Comparison of ENCODE assay signal across 17 cellular contexts in genomic region chr19:1634938-1635243, GRCh38. TPM values are rescaled to one million over a fixed set of nuclear protein-coding genes. Genes with fewer than 3 reads are reported as not detected.
DNase-seq lines count a peak whose midpoint lies in the region; ATAC-seq, FAIRE-seq and TF ChIP-seq lines count a peak whose summit lies in the region.
"Had no signal": no experiment of that assay in that cellular context is flagged by ENCODE, and none has a peak within 500 bp of the region (broad histone marks: within the 10 kb centered on the region; RNA-seq: fewer than 3 reads in every experiment).

No MANE protein-coding gene starts in this region.

- TF ChIP-seq POLR2A in GM12892 (IDR thresholded peaks at IDR 0.05; ENCODE audit: low read depth, low read length): peak; percentile 28; the same call in 1 of the 2 replicates
- 0 out of 2 replicates have a peak, but pooled peaks have one; percentile 12 for TF ChIP-seq POLR2A in GM12878 (IDR thresholded peaks at IDR 0.05; ENCODE audit: low read depth, low read length)

- peak overlapping the region; percentile 31 for H3K4me3 Mint-ChIP-seq in neural crest cell
- H3K4me3 Mint-ChIP-seq: CD4-positive, alpha-beta memory T cell; GM23338; H9; HFFc6 had no signal

- H3K4me1 Mint-ChIP-seq in neural crest cell: no peaks in the 10 kb centered on the region
- H3K4me1 Mint-ChIP-seq: GM23338, H9 had no signal

- BruUV-seq in GM12878 (replicated peaks; lab: Mats Ljungman, UMichigan): no TSS peak

- H3K27me3 ChIP-seq in GM12878 (replicated peaks in 1 of 2; ENCODE audit: control insufficient read depth in 2 of 2, insufficient read depth in 2 of 2, low read length in 1 of 2): no peaks in the 10 kb centered on the region

- no peak overlapping the region for H3K9ac ChIP-seq in GM12878 (ENCODE audit: control insufficient read depth, insufficient read depth, low read length)

- H3K27me3 Mint-ChIP-seq in neural crest cell (ENCODE audit: low read depth): no peaks in the 10 kb centered on the region
- H3K27me3 Mint-ChIP-seq: CD4-positive, alpha-beta memory T cell had no signal

- no peaks in the 10 kb centered on the region for H3K9me3 Mint-ChIP-seq in neural crest cell
- H3K9me3 Mint-ChIP-seq: CD4-positive, alpha-beta memory T cell; HFFc6 had no signal

- H3K4me3 ChIP-seq in HEK293 (ENCODE audit: low read depth, low read length) (no peak overlapping the region), GM12878 (no peak overlapping the region)
- H3K4me3 ChIP-seq: GM23338 had no signal

- peaks cover 14 to 71% of the 10 kb centered on the region in 2 experiments; a peak in 2 of 3 replicates for H3K36me3 ChIP-seq in HEK293 (ENCODE audit: control insufficient read depth in 2 of 2, insufficient read depth in 1 of 2, low read length in 2 of 2)
- H3K36me3 ChIP-seq in GM12878 (ENCODE audit: control insufficient read depth in 2 of 2, insufficient read depth in 2 of 2, low read length in 1 of 2): peaks cover 37 to 48% of the 10 kb centered on the region in 2 experiments

- TF ChIP-seq CTCF in HEK293 (tag by site-specific recombination; IDR thresholded peaks at IDR 0.05): no peak
- no peak for TF ChIP-seq CTCF in GM12878 (IDR thresholded peaks at IDR 0.05 in 2 of 3, conservative IDR thresholded peaks at IDR 0.05 in 1 of 3; ENCODE audit: control insufficient read depth in 2 of 3, extremely low read depth in 1 of 3, insufficient read depth in 1 of 3, low read depth in 3 of 3, low read length in 3 of 3)
- TF ChIP-seq CTCF in neural crest cell (conservative IDR thresholded peaks at IDR 0.05): no peak

- peaks cover 8% of the 10 kb centered on the region for H4K20me1 ChIP-seq in GM12878 (ENCODE audit: control insufficient read depth, insufficient read depth)

- peaks cover 20% of the 10 kb centered on the region for H3K36me3 Mint-ChIP-seq in neural crest cell (ENCODE audit: low read depth)

- 98% methylated on average over 5 of the region's 5 CpGs for WGBS in GM12878 (ENCODE audit: insufficient coverage, insufficient replicate concordance, low lambda C conversion rate, missing lambda C conversion rate)

- SMC1A ChIA-PET in GM12878 (lab: Charles Lee; ENCODE audit: uncharacterized antibody, unreplicated experiment): no interaction called here

- TF ChIP-seq RAD21 in GM12878 (IDR thresholded peaks at IDR 0.05; ENCODE audit: insufficient read depth, low read depth, low read length): no peak

- H2AFZ ChIP-seq in GM12878 (ENCODE audit: control insufficient read depth, low read depth, low read length): no peak overlapping the region
- H2AFZ ChIP-seq: GM23338 had no signal

- intact Hi-C loops in GM12878 (cut with micrococcal nuclease; ENCODE audit: unreplicated experiment): no loop called here

- POLR2A ChIA-PET in HEK293 (lab: Yijun Ruan, JAX): no interaction called here
- POLR2A ChIA-PET in GM12878 (lab: Charles Lee): no interaction called here

- H3K27ac Mint-ChIP-seq in neural crest cell (ENCODE audit: unreplicated experiment): no peak overlapping the region
- H3K27ac Mint-ChIP-seq: GM23338, HFFc6 had no signal

- no peak overlapping the region for H3K27ac ChIP-seq in HEK293 (ENCODE audit: extremely low read depth, low read depth, low read length)
- no peak overlapping the region for H3K27ac ChIP-seq in GM12878 (ENCODE audit: control insufficient read depth, insufficient read depth)

- H3K9me3 ChIP-seq in HEK293 (ENCODE audit: control insufficient read depth, insufficient read depth, low read depth, low read length) (no peaks in the 10 kb centered on the region), GM12878 (replicated peaks; ENCODE audit: control insufficient read depth, insufficient read depth, low read length) (no peaks in the 10 kb centered on the region; the same call in 2 of the 3 replicates)
- H3K9me3 ChIP-seq: Caco-2 had no signal

- CTCF ChIA-PET in HEK293 (lab: Yijun Ruan, JAX) (interaction anchor here (0.6 kb wide), 1 partner anchor 219 kb away, joined by 4 read pairs; no protein-coding TSS in a partner anchor), GM12878 (lab: Yijun Ruan, JAX) (interaction anchor here (1.5 kb wide), 1 partner anchor 191 kb away, joined by 3 read pairs; no protein-coding TSS in a partner anchor)

- FAIRE-seq in GM12892 (lab: Jason Lieb, UNC) (peak; percentile 27), GM12878 (lab: Jason Lieb, UNC) (no peak)
- FAIRE-seq: G401.6 had no signal

- peaks cover 20% of the 10 kb centered on the region for H3K79me2 ChIP-seq in GM12878 (ENCODE audit: control insufficient read depth, insufficient read depth, low read length)

- DNase-seq in GM12892 (ENCODE audit: insufficient read length): no peak
- DNase-seq in GM12878 (ENCODE audit: low read depth, low spot score): no peak
- DNase-seq in neural crest cell (ENCODE audit: low read depth, low spot score): no peak
- DNase-seq in iPS-NIHi11 (ENCODE audit: low spot score): no peak
- DNase-seq in GM19238 (ENCODE audit: insufficient read length, low spot score): no peak
- no peak for DNase-seq in amniotic stem cell (lab: John Stamatoyannopoulos, UW)
- DNase-seq in cerebellar nuclear complex (lab: John Stamatoyannopoulos, UW): no peak
- DNase-seq: Caco-2, DMS153, DND-41, H9, HFFc6 had no signal

- in situ Hi-C loops in GM12878 (cut with MboI): no loop called here

- no peak overlapping the region for H3K4me2 ChIP-seq in GM12878 (ENCODE audit: control insufficient read depth, insufficient read depth)
- H3K4me2 ChIP-seq: GM23338 had no signal

- ATAC-seq in GM12878: no peak
- ATAC-seq: GM23338, HCT116 had no signal

- TF ChIP-seq EP300 in GM12878 (IDR thresholded peaks at IDR 0.05; ENCODE audit: borderline replicate concordance in 1 of 2, control insufficient read depth in 1 of 2, low read depth in 2 of 2, low read length in 2 of 2): no peak

- RAD21 ChIA-PET in GM12878 (lab: Charles Lee; ENCODE audit: unreplicated experiment): no interaction called here

- no peaks in the 10 kb centered on the region for H3K4me1 ChIP-seq in HEK293 (ENCODE audit: control insufficient read depth, insufficient read depth, low read length)
- H3K4me1 ChIP-seq in GM12878 (ENCODE audit: control insufficient read depth, insufficient read depth, low read length): no peaks in the 10 kb centered on the region

RNA-seq across cellular contexts. Expression of gene TCF3, which starts 17.5 kb away (rescaled TPM):
- 122 TPM for polyA plus RNA-seq in GM12892 (2012; ENCODE audit: missing spikeins)
- 89.3 and 101 TPM in 2 replicates for total RNA-seq in GM12878 (2013; cell fraction: nucleolus; rRNA removed)
- 147 and 165 TPM in 2 replicates for total RNA-seq in GM12878 (2014; rRNA removed)
- 65.3 and 81.4 TPM in 2 replicates for total RNA-seq in GM12878 (2014; rRNA removed; fragmentation: Illumina TruSeq; extraction: Trizol)
- 262 and 282 TPM in 2 replicates for total RNA-seq in GM12878 (2021)
- polyA plus RNA-seq in GM12878 (2011; ENCODE audit: low read depth): 129 TPM
- 52.4 and 65.0 TPM in 2 replicates for polyA plus RNA-seq in GM12878 (2011; rRNA removed)
- polyA plus RNA-seq in GM12878 (2011; cell fraction: cytosol; rRNA removed): 82.5 and 151 TPM in 2 replicates
- polyA plus RNA-seq in GM12878 (2011; cell fraction: nucleus; rRNA removed): 292 and 390 TPM in 2 replicates
- 223 and 266 TPM in 2 replicates for polyA plus RNA-seq in GM12878 (2012)
- polyA plus RNA-seq in GM12878 (2014; fragmentation: Illumina TruSeq; extraction: Trizol): 32.7 and 76.5 TPM in 2 replicates
- polyA plus RNA-seq in GM12878 (2014; fragmentation: Nextera tagmentation; extraction: Ambion mirVana): 10 to 100 TPM in 1 of 2 experiments, 1 to 10 TPM in 1; 6.7 to 24.0 TPM
- 191 and 239 TPM in 2 replicates for polyA plus RNA-seq in GM12878 (2014; rRNA removed)
- 10 to 100 TPM; 50.6 to 58.3 TPM for polyA plus RNA-seq in GM12878 (2016; fragmentation: Nextera tagmentation; extraction: Ambion mirVana)
- polyA minus RNA-seq in GM12878 (2011; rRNA and poly(A)+ RNA removed): 24.4 and 53.7 TPM in 2 replicates
- 50.1 and 67.3 TPM in 2 replicates for polyA minus RNA-seq in GM12878 (2011; cell fraction: cytosol; rRNA and poly(A)+ RNA removed)
- polyA minus RNA-seq in GM12878 (2011; cell fraction: nucleus; rRNA and poly(A)+ RNA removed): 29.3 and 52.0 TPM in 2 replicates
- total RNA-seq in neural crest cell: 348 and 354 TPM in 2 replicates

RNA-seq across cellular contexts. Expression of gene UQCR11, which starts 29.6 kb away (rescaled TPM):
- polyA plus RNA-seq in GM12892 (2012; ENCODE audit: missing spikeins): 152 TPM
- total RNA-seq in GM12878 (2013; cell fraction: nucleolus; rRNA removed): 26.2 and 28.8 TPM in 2 replicates
- 107 and 113 TPM in 2 replicates for total RNA-seq in GM12878 (2014; rRNA removed)
- total RNA-seq in GM12878 (2014; rRNA removed; fragmentation: Illumina TruSeq; extraction: Trizol): 28.6 and 30.2 TPM in 2 replicates
- total RNA-seq in GM12878 (2021): 223 and 247 TPM in 2 replicates
- polyA plus RNA-seq in GM12878 (2011; ENCODE audit: low read depth): 21.7 TPM
- 191 and 219 TPM in 2 replicates for polyA plus RNA-seq in GM12878 (2011; rRNA removed)
- 138 and 274 TPM in 2 replicates for polyA plus RNA-seq in GM12878 (2011; cell fraction: cytosol; rRNA removed)
- 79.3 and 87.4 TPM in 2 replicates for polyA plus RNA-seq in GM12878 (2011; cell fraction: nucleus; rRNA removed)
- 111 and 143 TPM in 2 replicates for polyA plus RNA-seq in GM12878 (2012)
- 15.8 and 29.0 TPM in 2 replicates for polyA plus RNA-seq in GM12878 (2014; fragmentation: Illumina TruSeq; extraction: Trizol)
- polyA plus RNA-seq in GM12878 (2014; fragmentation: Nextera tagmentation; extraction: Ambion mirVana): 100 to 1,000 TPM; 166 to 418 TPM
- 146 and 157 TPM in 2 replicates for polyA plus RNA-seq in GM12878 (2014; rRNA removed)
- polyA plus RNA-seq in GM12878 (2016; fragmentation: Nextera tagmentation; extraction: Ambion mirVana): 100 to 1,000 TPM; 520 to 586 TPM
- polyA minus RNA-seq in GM12878 (2011; rRNA and poly(A)+ RNA removed): 13.8 and 24.5 TPM in 2 replicates
- 18.3 and 26.5 TPM in 2 replicates for polyA minus RNA-seq in GM12878 (2011; cell fraction: cytosol; rRNA and poly(A)+ RNA removed)
- 12.0 and 23.8 TPM in 2 replicates for polyA minus RNA-seq in GM12878 (2011; cell fraction: nucleus; rRNA and poly(A)+ RNA removed)
- 149 and 165 TPM in 2 replicates for total RNA-seq in neural crest cell

RNA-seq across cellular contexts. Expression of gene MBD3, which starts 42.2 kb away (rescaled TPM):
- polyA plus RNA-seq in GM12892 (2012; ENCODE audit: missing spikeins): 12.4 TPM
- 37.4 and 45.4 TPM in 2 replicates for total RNA-seq in GM12878 (2013; cell fraction: nucleolus; rRNA removed)
- total RNA-seq in GM12878 (2014; rRNA removed) (93.6 and 105 TPM in 2 replicates), GM12878 (2014; rRNA removed; fragmentation: Illumina TruSeq; extraction: Trizol) (16.7 and 21.0 TPM in 2 replicates), GM12878 (2021) (95.9 and 107 TPM in 2 replicates), neural crest cell (157 and 168 TPM in 2 replicates)
- polyA plus RNA-seq in GM12878 (2011; ENCODE audit: low read depth): 8.0 TPM
- polyA plus RNA-seq in GM12878 (2011; rRNA removed) (10.2 and 21.8 TPM in 2 replicates), GM12878 (2014; fragmentation: Illumina TruSeq; extraction: Trizol) (2.9 and 6.6 TPM in 2 replicates), GM12878 (2014; fragmentation: Nextera tagmentation; extraction: Ambion mirVana) (1 to 10 TPM in 1 of 2 experiments, under 1 TPM in 1; 0.13 to 1.7 TPM), GM12878 (2014; rRNA removed) (91.0 and 117 TPM in 2 replicates), GM12878 (2016; fragmentation: Nextera tagmentation; extraction: Ambion mirVana) (10 to 100 TPM; 22.0 to 40.2 TPM)
- 40.6 and 75.9 TPM in 2 replicates for polyA plus RNA-seq in GM12878 (2011; cell fraction: cytosol; rRNA removed)
- 66.8 and 112 TPM in 2 replicates for polyA plus RNA-seq in GM12878 (2011; cell fraction: nucleus; rRNA removed)
- polyA plus RNA-seq in GM12878 (2012): 39.0 and 47.6 TPM in 2 replicates
- polyA minus RNA-seq in GM12878 (2011; rRNA and poly(A)+ RNA removed): 27.1 and 50.4 TPM in 2 replicates
- polyA minus RNA-seq in GM12878 (2011; cell fraction: cytosol; rRNA and poly(A)+ RNA removed): 25.1 and 31.5 TPM in 2 replicates
- 11.4 and 26.6 TPM in 2 replicates for polyA minus RNA-seq in GM12878 (2011; cell fraction: nucleus; rRNA and poly(A)+ RNA removed)
